In genomic region chr22:43867839-43868652, GRCh38 we compare ENCODE assay signal across 1 cellular context.
TF ChIP-seq lines count a peak whose summit lies in the region.

No MANE protein-coding gene starts in this region.

TF ChIP-seq in neural cell, 6 proteins besides CTCF, POLR2A, EP300 and RAD21:
- peak; percentile 91 for TF ChIP-seq REST (IDR thresholded peaks at IDR 0.05; ENCODE audit: borderline replicate concordance)
- TF ChIP-seq SMC3 (conservative IDR thresholded peaks at IDR 0.05; ENCODE audit: poor library complexity), result no peak
